8 cellular contexts compared by ENCODE assay signal in genomic region chr1:1273152-1273534, GRCh38. TPM values are rescaled to one million over a fixed set of nuclear protein-coding genes. Genes with fewer than 3 reads are reported as not detected.
DNase-seq lines count a peak whose midpoint lies in the region; ATAC-seq and TF ChIP-seq lines count a peak whose summit lies in the region.

No MANE protein-coding gene starts in this region.

- DNase-seq in adipocyte (ENCODE audit: low read depth) (peak; percentile 45), left lung (no peak), type B pancreatic cell (ENCODE audit: extremely low spot score, unreplicated experiment) (no peak), activated gamma-delta T cell (lab: John Stamatoyannopoulos, UW) (no peak), SK-N-DZ (ENCODE audit: low spot score) (no peak)
- DNase-seq in stimulated activated CD8-positive, alpha-beta memory T cell treated with anti-CD3 and anti-CD28 coated beads, Interleukin-4, amount 100 ng/mL, for 48 hours: no peak

- H3K4me3 ChIP-seq in adipocyte (ENCODE audit: low read length) (peak overlapping the region; percentile 84), left lung (peak overlapping the region; percentile 83 to 94)

- no peaks in the 10 kb centered on the region for H3K27me3 Mint-ChIP-seq in type B pancreatic cell

- no peak for TF ChIP-seq CTCF in left lung (IDR thresholded peaks at IDR 0.05)
- no peak for TF ChIP-seq CTCF in type B pancreatic cell (conservative IDR thresholded peaks at IDR 0.05)

- peak overlapping the region; percentile 97 for H3K9ac ChIP-seq in adipocyte (ENCODE audit: low read length)

- intact Hi-C loops in left lung (cut with DNase I): no loop called here

- no peaks in the 10 kb centered on the region for H3K9me3 Mint-ChIP-seq in type B pancreatic cell

- H3K27ac ChIP-seq in left lung: peak overlapping the region; percentile 56 to 80

- H3K36me3 ChIP-seq in adipocyte (ENCODE audit: control insufficient read depth, insufficient read depth, low read length, severe bottlenecking) (peaks cover under 1% of the 10 kb centered on the region), left lung (peaks cover 0 to 8% of the 10 kb centered on the region in 2 donors)

- H3K27me3 ChIP-seq in adipocyte (replicated peaks; ENCODE audit: control insufficient read depth, insufficient read depth, low read length) (no peaks in the 10 kb centered on the region), left lung (no peaks in the 10 kb centered on the region)

- ATAC-seq in GM18502 (IDR thresholded peaks at IDR 0.05; ENCODE audit: poor library complexity, unreplicated experiment) (peak; percentile 2), HG03095 (IDR thresholded peaks at IDR 0.05; ENCODE audit: unreplicated experiment) (peak; percentile 16), left lung (no peak)

- peak overlapping the region; percentile 84 for H3K27ac Mint-ChIP-seq in type B pancreatic cell

- H3K4me1 Mint-ChIP-seq in type B pancreatic cell (ENCODE audit: unreplicated experiment): peaks cover 26% of the 10 kb centered on the region

- no peaks in the 10 kb centered on the region for H3K9me3 ChIP-seq in adipocyte (ENCODE audit: control insufficient read depth, low read length)
- H3K9me3 ChIP-seq in left lung: no peaks in the 10 kb centered on the region

- H3K4me3 Mint-ChIP-seq in type B pancreatic cell: peak overlapping the region; percentile 90

- H3K4me1 ChIP-seq in adipocyte (ENCODE audit: control insufficient read depth, insufficient read depth, low read length): peaks cover 32% of the 10 kb centered on the region
- H3K4me1 ChIP-seq in left lung: peaks cover 22 to 41% of the 10 kb centered on the region in 2 donors

- H3K36me3 Mint-ChIP-seq in type B pancreatic cell: peaks cover 5% of the 10 kb centered on the region

RNA-seq across cellular contexts. Expression of gene UBE2J2, which starts 0.5 kb away (rescaled TPM):
- total RNA-seq in left lung (10 to 100 TPM; 42.8 to 53.1 TPM), type B pancreatic cell (ENCODE audit: low replicate concordance) (56.5 and 73.8 TPM in 2 replicates)
- 56.2 and 66.6 TPM in 2 replicates for polyA plus RNA-seq in SK-N-DZ (2014; cell fraction: cytosol; rRNA removed)
- polyA plus RNA-seq in SK-N-DZ (2014; cell fraction: nucleus; rRNA removed): 44.0 and 59.8 TPM in 2 replicates

RNA-seq across cellular contexts. Expression of gene SCNN1D, which starts 7.1 kb away (rescaled TPM):
- total RNA-seq in left lung (1 to 10 TPM; 2.1 to 4.3 TPM), type B pancreatic cell (ENCODE audit: low replicate concordance) (2.7 and 13.5 TPM in 2 replicates)
- 1.0 and 3.2 TPM in 2 replicates for polyA plus RNA-seq in SK-N-DZ (2014; cell fraction: cytosol; rRNA removed)
- polyA plus RNA-seq in SK-N-DZ (2014; cell fraction: nucleus; rRNA removed): 16.0 and 17.2 TPM in 2 replicates

RNA-seq across cellular contexts. Expression of gene C1QTNF12, which starts 26.6 kb away (rescaled TPM):
- total RNA-seq in left lung (1 to 10 TPM; 1.2 to 2.2 TPM), type B pancreatic cell (ENCODE audit: low replicate concordance) (2.5 TPM in 2 replicates)
- not detected in 2 replicates for polyA plus RNA-seq in SK-N-DZ (2014; cell fraction: cytosol; rRNA removed)
- 1.1 TPM in 2 replicates for polyA plus RNA-seq in SK-N-DZ (2014; cell fraction: nucleus; rRNA removed)

RNA-seq across cellular contexts. Expression of gene ACAP3, which starts 34.6 kb away (rescaled TPM):
- total RNA-seq in left lung: 10 to 100 TPM; 56.4 to 60.2 TPM
- total RNA-seq in type B pancreatic cell (ENCODE audit: low replicate concordance): 93.9 and 103 TPM in 2 replicates
- 30.5 and 31.1 TPM in 2 replicates for polyA plus RNA-seq in SK-N-DZ (2014; cell fraction: cytosol; rRNA removed)
- 600 and 662 TPM in 2 replicates for polyA plus RNA-seq in SK-N-DZ (2014; cell fraction: nucleus; rRNA removed)

RNA-seq across cellular contexts. Expression of gene PUSL1, which starts 35.3 kb away (rescaled TPM):
- total RNA-seq in left lung: 10 to 100 TPM; 17.4 to 18.3 TPM
- 20.4 and 25.5 TPM in 2 replicates for total RNA-seq in type B pancreatic cell (ENCODE audit: low replicate concordance)
- polyA plus RNA-seq in SK-N-DZ (2014; cell fraction: cytosol; rRNA removed): 26.7 and 45.0 TPM in 2 replicates
- polyA plus RNA-seq in SK-N-DZ (2014; cell fraction: nucleus; rRNA removed): 39.6 and 44.2 TPM in 2 replicates
